16 cellular contexts compared by ENCODE assay signal in the genomic region with DNA sequence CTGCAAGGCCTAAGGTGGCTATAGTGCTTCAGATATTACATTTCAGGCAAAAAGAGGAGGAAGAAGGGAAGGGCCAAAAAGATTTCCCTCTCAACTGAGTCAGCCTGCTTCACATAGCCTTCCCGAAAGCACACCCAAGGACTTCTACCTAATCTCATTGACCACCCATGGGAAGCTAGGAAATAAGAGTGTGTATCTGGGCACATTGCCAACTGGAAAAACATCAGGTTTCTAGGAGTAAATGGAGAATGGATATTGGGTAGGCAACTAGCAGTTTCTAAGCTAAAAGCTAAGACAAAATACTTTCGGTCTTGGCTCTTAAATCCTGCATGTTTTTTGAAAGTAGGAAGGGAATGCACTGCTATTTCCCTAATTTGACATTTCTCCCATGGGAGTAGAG.
DNase-seq lines count a peak whose midpoint lies in the region; ATAC-seq, FAIRE-seq and TF ChIP-seq lines count a peak whose summit lies in the region.
"Had no signal": no experiment of that assay in that cellular context is flagged by ENCODE, and none has a peak within 500 bp of the region (broad histone marks: within the 10 kb centered on the region; RNA-seq: fewer than 3 reads in every experiment).

No MANE protein-coding gene starts in this region.

- no peaks in the 10 kb centered on the region for H3K9me3 Mint-ChIP-seq in CD8-positive, alpha-beta T cell
- H3K9me3 Mint-ChIP-seq: CD4-positive, alpha-beta memory T cell had no signal

- no peak overlapping the region for H2BK12ac ChIP-seq in H1 (ENCODE audit: low read depth, low read length)

- H3K56ac ChIP-seq in H1 (replicated peaks; ENCODE audit: insufficient read length, low read depth, low read length), result no peak overlapping the region

- H4K20me1 ChIP-seq in KMS-11 (ENCODE audit: insufficient read depth), result no peaks in the 10 kb centered on the region
- no peaks in the 10 kb centered on the region for H4K20me1 ChIP-seq in H1 (replicated peaks in 1 of 2; ENCODE audit: control insufficient read depth in 1 of 2, insufficient read depth in 2 of 2, low read length in 2 of 2)
- H4K20me1 ChIP-seq in SK-N-SH (ENCODE audit: insufficient read depth), result no peaks in the 10 kb centered on the region

- no peak overlapping the region for H2AK5ac ChIP-seq in H1 (ENCODE audit: low read depth, low read length)

- H3K27me3 ChIP-seq in CD8-positive, alpha-beta T cell (ENCODE audit: insufficient read depth, low read length), result no peaks in the 10 kb centered on the region
- H3K27me3 ChIP-seq in KMS-11 (ENCODE audit: insufficient read depth, low read depth) (no peaks in the 10 kb centered on the region), H1 (replicated peaks in 1 of 4; ENCODE audit: control insufficient read depth in 3 of 4, extremely low read depth in 1 of 4, insufficient read depth in 3 of 4, low read length in 3 of 4) (no peaks in the 10 kb centered on the region), SK-N-SH (ENCODE audit: insufficient read depth) (no peaks in the 10 kb centered on the region)
- H3K27me3 ChIP-seq: brain microvascular endothelial cell, foreskin keratinocyte had no signal

- no peak for TF ChIP-seq CTCF in CD8-positive, alpha-beta T cell (IDR thresholded peaks at IDR 0.05)
- no peak for TF ChIP-seq CTCF in KMS-11 (conservative IDR thresholded peaks at IDR 0.05; ENCODE audit: low read depth, low read length)
- no peak for TF ChIP-seq CTCF in H1 (IDR thresholded peaks at IDR 0.05; ENCODE audit: control extremely low read depth in 1 of 3, insufficient read depth in 1 of 3, low read depth in 1 of 3, low read length in 3 of 3)
- no peak for TF ChIP-seq CTCF in SK-N-SH (IDR thresholded peaks at IDR 0.05)

- H2BK5ac ChIP-seq in H1 (ENCODE audit: low read depth, low read length), result no peak overlapping the region

- CTCF ChIA-PET in CD8-positive, alpha-beta T cell (lab: Charles Lee), result no interaction called here
- CTCF ChIA-PET in H1 (lab: Charles Lee; ENCODE audit: partially characterized antibody), result interaction anchor here (0.8 kb wide), 1 partner anchor 118 kb away, joined by 3 read pairs; no protein-coding TSS in a partner anchor
- CTCF ChIA-PET in SK-N-SH (lab: Yijun Ruan, JAX), result no interaction called here

- 97% methylated on average over 2 of the region's 2 CpGs; no CpG with 5 or more reads in 1 of the 2 experiments for WGBS in H1 (ENCODE audit: extremely low coverage in 1 of 2, insufficient coverage in 1 of 2, insufficient read length in 1 of 2, insufficient replicate concordance in 2 of 2, low coverage in 1 of 2, low lambda C conversion rate in 2 of 2, missing lambda C conversion rate in 1 of 2), 2 experiments
- WGBS in SK-N-SH (ENCODE audit: low lambda C conversion rate), result 24% methylated on average over 2 of the region's 2 CpGs

- no peak for TF ChIP-seq RAD21 in H1 (IDR thresholded peaks at IDR 0.05 in 1 of 2, conservative IDR thresholded peaks at IDR 0.05 in 1 of 2; ENCODE audit: low read depth in 2 of 2, low read length in 2 of 2)
- no peak for TF ChIP-seq RAD21 in SK-N-SH (IDR thresholded peaks at IDR 0.05; ENCODE audit: low read length)

- H2AFZ ChIP-seq in KMS-11 (ENCODE audit: low read depth) (no peak overlapping the region), H1 (ENCODE audit: low read length) (no peak overlapping the region), SK-N-SH (ENCODE audit: low read depth) (no peak overlapping the region)

- H3K23ac ChIP-seq in H1 (ENCODE audit: insufficient read length), result peak overlapping the region; percentile 62

- no peak overlapping the region for H3K18ac ChIP-seq in H1 (ENCODE audit: extremely low read depth, low read length)

- no peaks in the 10 kb centered on the region for H3K9me2 ChIP-seq in SK-N-SH

- H4K91ac ChIP-seq in H1 (replicated peaks; ENCODE audit: insufficient read length, low read length), result no peak overlapping the region

- H3K4me2 ChIP-seq in KMS-11, result peak overlapping the region; percentile 3; the same call in 1 of the 2 replicates
- no peak overlapping the region for H3K4me2 ChIP-seq in H1 (ENCODE audit: insufficient read depth in 1 of 2, low read depth in 2 of 2, low read length in 2 of 2)
- no peak overlapping the region for H3K4me2 ChIP-seq in SK-N-SH

- no peaks in the 10 kb centered on the region for H3K36me3 ChIP-seq in CD8-positive, alpha-beta T cell (ENCODE audit: insufficient read depth, low read length)
- no peaks in the 10 kb centered on the region for H3K36me3 ChIP-seq in KMS-11 (ENCODE audit: insufficient read depth)
- no peaks in the 10 kb centered on the region for H3K36me3 ChIP-seq in H1 (ENCODE audit: control insufficient read depth in 2 of 4, insufficient read depth in 4 of 4, low read length in 3 of 4)
- no peaks in the 10 kb centered on the region for H3K36me3 ChIP-seq in SK-N-SH (replicated peaks in 1 of 2; ENCODE audit: control insufficient read depth in 1 of 2, insufficient read depth in 2 of 2, low read length in 1 of 2)
- H3K36me3 ChIP-seq: brain microvascular endothelial cell had no signal

- FAIRE-seq in H1 (lab: Jason Lieb, UNC), result no peak

- no peak for TF ChIP-seq POLR2A in H1 (IDR thresholded peaks at IDR 0.05; ENCODE audit: control extremely low read depth in 1 of 2, low read depth in 2 of 2, low read length in 2 of 2)

- H3K36me3 Mint-ChIP-seq in CD8-positive, alpha-beta T cell, result no peaks in the 10 kb centered on the region
- H3K36me3 Mint-ChIP-seq: CD4-positive, alpha-beta memory T cell had no signal

- no peaks in the 10 kb centered on the region for H3K79me1 ChIP-seq in H1 (ENCODE audit: low read depth, low read length)

- H3K4me3 Mint-ChIP-seq in CD8-positive, alpha-beta T cell, result no peak overlapping the region
- H3K4me3 Mint-ChIP-seq: activated CD8-positive, alpha-beta T cell treated with anti-CD3 and anti-CD28 coated beads, Interleukin-2, amount 10 ng/mL, durations not matched to agents 7 days and 5 days had no signal

- H3K27me3 Mint-ChIP-seq in CD8-positive, alpha-beta T cell (ENCODE audit: low read depth), result no peaks in the 10 kb centered on the region
- H3K27me3 Mint-ChIP-seq: CD4-positive, alpha-beta memory T cell had no signal

- peaks cover 32% of the 10 kb centered on the region for H3K4me1 Mint-ChIP-seq in CD8-positive, alpha-beta T cell (ENCODE audit: low read depth)

- H3K4me3 ChIP-seq in CD8-positive, alpha-beta T cell (ENCODE audit: low read depth, low read length), result no peak overlapping the region
- H3K4me3 ChIP-seq in KMS-11 (IDR thresholded peaks at IDR 0.05; ENCODE audit: insufficient read depth, low read depth, low read length) (no peak overlapping the region), H1 (ENCODE audit: extremely low read depth in 1 of 4, insufficient read depth in 2 of 4, low read depth in 3 of 4, low read length in 4 of 4) (no peak overlapping the region), SK-N-SH (ENCODE audit: low read depth in 2 of 2, low read length in 1 of 2) (no peak overlapping the region)
- H3K4me3 ChIP-seq: lung had no signal

- no peaks in the 10 kb centered on the region for H3K23me2 ChIP-seq in H1 (ENCODE audit: low read depth, low read length)

- H3K14ac ChIP-seq in H1 (ENCODE audit: insufficient read length), result no peak overlapping the region

- POLR2A ChIA-PET in CD8-positive, alpha-beta T cell (lab: Charles Lee), result interaction anchor here (0.7 kb wide), 1 partner anchor 10 kb away, joined by 4 read pairs; no protein-coding TSS in a partner anchor
- POLR2A ChIA-PET in H1 (lab: Charles Lee; ENCODE audit: partially characterized antibody) (no interaction called here), SK-N-SH (lab: Yijun Ruan, JAX) (no interaction called here)

- intact Hi-C loops in CD8-positive, alpha-beta T cell (cut with DNase I, micrococcal nuclease), result no loop called here

- H3K27ac ChIP-seq in CD8-positive, alpha-beta T cell (ENCODE audit: low read depth, low read length), result no peak overlapping the region
- H3K27ac ChIP-seq in KMS-11 (no peak overlapping the region), H1 (ENCODE audit: low read depth, low read length) (no peak overlapping the region), SK-N-SH (ENCODE audit: low read depth in 2 of 2, low read length in 1 of 2) (no peak overlapping the region)
- H3K27ac ChIP-seq: brain microvascular endothelial cell, foreskin keratinocyte had no signal

- H3K9me3 ChIP-seq in CD8-positive, alpha-beta T cell (ENCODE audit: low read length), result no peaks in the 10 kb centered on the region
- H3K9me3 ChIP-seq in H1 (ENCODE audit: insufficient read depth in 2 of 2, low read depth in 1 of 2, low read length in 1 of 2), result no peaks in the 10 kb centered on the region
- H3K9me3 ChIP-seq in SK-N-SH, result no peaks in the 10 kb centered on the region

- H3K79me2 ChIP-seq in KMS-11 (ENCODE audit: insufficient read depth, low read depth), result no peaks in the 10 kb centered on the region
- no peaks in the 10 kb centered on the region for H3K79me2 ChIP-seq in H1 (ENCODE audit: control insufficient read depth in 1 of 2, insufficient read depth in 2 of 2, low read length in 2 of 2)
- H3K79me2 ChIP-seq in SK-N-SH (ENCODE audit: insufficient read depth), result no peaks in the 10 kb centered on the region

- no peak overlapping the region for H2BK120ac ChIP-seq in H1 (replicated peaks; ENCODE audit: low read depth, low read length)

- TF ChIP-seq EP300 in H1 (IDR thresholded peaks at IDR 0.05; ENCODE audit: borderline replicate concordance in 1 of 2, low read depth in 2 of 2, low read length in 2 of 2), result no peak
- TF ChIP-seq EP300 in SK-N-SH (IDR thresholded peaks at IDR 0.05; ENCODE audit: borderline replicate concordance in 1 of 2, low read depth in 1 of 2, low read length in 1 of 2), result no peak

- no peak overlapping the region for H2BK15ac ChIP-seq in H1 (ENCODE audit: low read length)

- H4K5ac ChIP-seq in H1 (ENCODE audit: insufficient read length, low read depth, low read length), result no peak overlapping the region

- no peak for ATAC-seq in CD8-positive, alpha-beta T cell
- no peak for ATAC-seq in GM21526 (IDR thresholded peaks at IDR 0.05; ENCODE audit: low FRiP score, unreplicated experiment)
- ATAC-seq: foreskin keratinocyte had no signal

- no peak overlapping the region for H3K4ac ChIP-seq in H1 (replicated peaks; ENCODE audit: insufficient read length, low read depth, low read length)

- H3K9ac ChIP-seq in KMS-11, result no peak overlapping the region
- H3K9ac ChIP-seq in H1 (replicated peaks in 1 of 4; ENCODE audit: extremely low read depth in 1 of 4, low read depth in 3 of 4, low read length in 3 of 4), result no peak overlapping the region
- H3K9ac ChIP-seq in SK-N-SH, result no peak overlapping the region

- no peak for DNase-seq in CD8-positive, alpha-beta T cell
- DNase-seq in NCI-H345 (lab: John Stamatoyannopoulos, UW) (peak; percentile 58), H1 (ENCODE audit: low read depth in 1 of 2, low spot score in 2 of 2) (no peak), SK-N-SH (no peak), NCI-H1694 treated with DMSO at 0.1 percent for 48 hours (lab: John Stamatoyannopoulos, UW) (no peak), anterior cingulate cortex (lab: John Stamatoyannopoulos, UW) (no peak)
- DNase-seq: activated CD8-positive, alpha-beta T cell treated with anti-CD3 and anti-CD28 coated beads, Interleukin-2, amount 10 ng/mL, durations not matched to agents 7 days and 5 days; activated effector memory CD4-positive, alpha-beta T cell treated with Interleukin-2 at 50 U/mL for 16 hours; brain microvascular endothelial cell; foreskin keratinocyte; HCEC 1CT; NCI-H524 treated with DMSO at 0.1 percent for 48 hours had no signal

- no peak overlapping the region for H2BK20ac ChIP-seq in H1 (ENCODE audit: low read length)

- peaks cover 18% of the 10 kb centered on the region for H3K4me1 ChIP-seq in CD8-positive, alpha-beta T cell (ENCODE audit: insufficient read depth, low read length)
- H3K4me1 ChIP-seq in KMS-11 (ENCODE audit: low read depth, poor library complexity, severe bottlenecking) (peaks cover 13% of the 10 kb centered on the region), H1 (replicated peaks in 1 of 4; ENCODE audit: control insufficient read depth in 3 of 4, insufficient read depth in 4 of 4, low read length in 3 of 4) (peaks cover 0 to 11% (median 3%) of the 10 kb centered on the region in 4 experiments; a peak in 2 of 7 replicates), SK-N-SH (ENCODE audit: control insufficient read depth in 1 of 2, insufficient read depth in 2 of 2, low read depth in 1 of 2, low read length in 1 of 2) (no peaks in the 10 kb centered on the region)

- H3K27ac Mint-ChIP-seq in CD8-positive, alpha-beta T cell, result peak overlapping the region; percentile 81
- H3K27ac Mint-ChIP-seq: activated CD8-positive, alpha-beta T cell treated with anti-CD3 and anti-CD28 coated beads, Interleukin-2, amount 10 ng/mL, durations not matched to agents 7 days and 5 days had no signal

- no peak overlapping the region for H4K8ac ChIP-seq in H1 (ENCODE audit: extremely low read depth, insufficient read depth, low read length)

- H3F3A ChIP-seq in SK-N-SH (replicated peaks; ENCODE audit: insufficient read depth), result no peaks in the 10 kb centered on the region
